Comparison of ENCODE assay signal across 9 cellular contexts in genomic region chr7:159143780-159144755, GRCh38. TPM values are rescaled to one million over a fixed set of nuclear protein-coding genes. Genes with fewer than 3 reads are reported as not detected.
DNase-seq lines count a peak whose midpoint lies in the region; ATAC-seq and TF ChIP-seq lines count a peak whose summit lies in the region.
"Had no signal": no experiment of that assay in that cellular context is flagged by ENCODE, and none has a peak within 500 bp of the region (broad histone marks: within the 10 kb centered on the region; RNA-seq: fewer than 3 reads in every experiment).

No MANE protein-coding gene starts in this region.

- no peak for ATAC-seq in naive thymus-derived CD4-positive, alpha-beta T cell
- no peak for ATAC-seq in upper lobe of right lung

- POLR2A ChIA-PET in naive thymus-derived CD4-positive, alpha-beta T cell (lab: Charles Lee), result no interaction called here

- H3K27ac ChIP-seq in effector memory CD4-positive, alpha-beta T cell (ENCODE audit: insufficient read depth, low read length, poor library complexity, severe bottlenecking), result no peak overlapping the region
- H3K27ac ChIP-seq in naive thymus-derived CD4-positive, alpha-beta T cell (ENCODE audit: low read depth, low read length), result no peak overlapping the region
- no peak overlapping the region for H3K27ac ChIP-seq in upper lobe of right lung

- H3K36me3 ChIP-seq in effector memory CD4-positive, alpha-beta T cell (ENCODE audit: control insufficient read depth, insufficient read depth, low read length), result no peaks in the 10 kb centered on the region
- H3K36me3 ChIP-seq in naive thymus-derived CD4-positive, alpha-beta T cell (ENCODE audit: control insufficient read depth in 2 of 3, insufficient read depth in 3 of 3, low read length in 3 of 3), result no peaks in the 10 kb centered on the region
- H3K36me3 ChIP-seq in upper lobe of right lung, result no peaks in the 10 kb centered on the region

- H3K4me3 ChIP-seq in effector memory CD4-positive, alpha-beta T cell (ENCODE audit: insufficient read depth, low read depth, low read length, poor library complexity, severe bottlenecking), result peak overlapping the region; percentile 40
- H3K4me3 ChIP-seq in naive thymus-derived CD4-positive, alpha-beta T cell (ENCODE audit: low read length), result peak overlapping the region; percentile 43
- peak overlapping the region; percentile 48 for H3K4me3 ChIP-seq in upper lobe of right lung

- TF ChIP-seq CTCF in upper lobe of right lung (IDR thresholded peaks at IDR 0.05), result no peak

- peaks cover 8% of the 10 kb centered on the region for H3K4me1 ChIP-seq in effector memory CD4-positive, alpha-beta T cell (ENCODE audit: control insufficient read depth, insufficient read depth, low read length, poor library complexity, severe bottlenecking)
- H3K4me1 ChIP-seq in naive thymus-derived CD4-positive, alpha-beta T cell (ENCODE audit: control insufficient read depth in 2 of 2, insufficient read depth in 2 of 2, low read length in 2 of 2), result peaks cover 0 to 8% of the 10 kb centered on the region in 2 donors
- H3K4me1 ChIP-seq in upper lobe of right lung, result peaks cover 10% of the 10 kb centered on the region

- H3K9me3 ChIP-seq in effector memory CD4-positive, alpha-beta T cell (ENCODE audit: control insufficient read depth, low read length), result no peaks in the 10 kb centered on the region
- H3K9me3 ChIP-seq in naive thymus-derived CD4-positive, alpha-beta T cell (ENCODE audit: control insufficient read depth in 2 of 3, low read length in 3 of 3), result no peaks in the 10 kb centered on the region
- H3K9me3 ChIP-seq in upper lobe of right lung, result no peaks in the 10 kb centered on the region

- DNase-seq in activated naive CD4-positive, alpha-beta T cell treated with anti-CD3 and anti-CD28 coated beads, Interleukin-2, amount 50 U/mL, for 16 hours, result no peak
- DNase-seq in effector memory CD4-positive, alpha-beta T cell, result no peak
- peak in 1 of 9 donors; percentile 41 for DNase-seq in naive thymus-derived CD4-positive, alpha-beta T cell
- DNase-seq in upper lobe of right lung (no peak), NCI-H2171 treated with DMSO at 0.1 percent for 48 hours (lab: John Stamatoyannopoulos, UW) (no peak), cerebellum (ENCODE audit: low spot score) (no peak)
- DNase-seq in activated CD4-positive, CD25-positive, alpha-beta regulatory T cell (lab: John Stamatoyannopoulos, UW), result no peak
- DNase-seq: DMS153 had no signal

- no peaks in the 10 kb centered on the region for H3K36me3 Mint-ChIP-seq in activated naive CD4-positive, alpha-beta T cell treated with anti-CD3 and anti-CD28 coated beads, Interleukin-2, amount 50 U/mL, for 24 hours
- no peaks in the 10 kb centered on the region for H3K36me3 Mint-ChIP-seq in naive thymus-derived CD4-positive, alpha-beta T cell

- H3K27me3 Mint-ChIP-seq in activated naive CD4-positive, alpha-beta T cell treated with anti-CD3 and anti-CD28 coated beads, Interleukin-2, amount 50 U/mL, for 24 hours, result peaks cover 10% of the 10 kb centered on the region
- H3K27me3 Mint-ChIP-seq in naive thymus-derived CD4-positive, alpha-beta T cell, result peaks cover 25 to 40% (median 32%) of the 10 kb centered on the region in 5 donors

- H3K27ac Mint-ChIP-seq in activated naive CD4-positive, alpha-beta T cell treated with anti-CD3 and anti-CD28 coated beads, Interleukin-2, amount 50 U/mL, for 24 hours, result no peak overlapping the region
- no peak overlapping the region for H3K27ac Mint-ChIP-seq in naive thymus-derived CD4-positive, alpha-beta T cell

- H3K4me3 Mint-ChIP-seq in activated naive CD4-positive, alpha-beta T cell treated with anti-CD3 and anti-CD28 coated beads, Interleukin-2, amount 50 U/mL, for 24 hours, result peak overlapping the region; percentile 56
- peak overlapping the region in 9 of 10 donors; percentile 53 to 79 (median 68) for H3K4me3 Mint-ChIP-seq in naive thymus-derived CD4-positive, alpha-beta T cell

- CTCF ChIA-PET in naive thymus-derived CD4-positive, alpha-beta T cell (lab: Charles Lee), result no interaction called here

- peaks cover 22% of the 10 kb centered on the region for H3K27me3 ChIP-seq in effector memory CD4-positive, alpha-beta T cell (replicated peaks; ENCODE audit: control insufficient read depth, insufficient read depth, low read length, poor library complexity, severe bottlenecking)
- H3K27me3 ChIP-seq in naive thymus-derived CD4-positive, alpha-beta T cell (ENCODE audit: control insufficient read depth in 2 of 2, insufficient read depth in 2 of 2, low read length in 2 of 2), result peaks cover 5 to 11% of the 10 kb centered on the region in 2 donors
- H3K27me3 ChIP-seq in upper lobe of right lung, result peaks cover 45% of the 10 kb centered on the region

- intact Hi-C loops in naive thymus-derived CD4-positive, alpha-beta T cell (cut with micrococcal nuclease), result no loop called here
- intact Hi-C loops in upper lobe of right lung (cut with DNase I), result no loop called here

- H3K9me3 Mint-ChIP-seq in activated naive CD4-positive, alpha-beta T cell treated with anti-CD3 and anti-CD28 coated beads, Interleukin-2, amount 50 U/mL, for 24 hours, result no peaks in the 10 kb centered on the region
- H3K9me3 Mint-ChIP-seq in naive thymus-derived CD4-positive, alpha-beta T cell, result peaks cover 0 to 2% (median 0%) of the 10 kb centered on the region in 11 donors

- H3K4me1 Mint-ChIP-seq in activated naive CD4-positive, alpha-beta T cell treated with anti-CD3 and anti-CD28 coated beads, Interleukin-2, amount 50 U/mL, for 24 hours, result no peaks in the 10 kb centered on the region
- H3K4me1 Mint-ChIP-seq in naive thymus-derived CD4-positive, alpha-beta T cell, result peaks cover 0 to 14% (median 6%) of the 10 kb centered on the region in 7 donors

RNA-seq across cellular contexts. Expression of gene VIPR2, which starts 0.6 kb away (rescaled TPM):
- total RNA-seq in naive thymus-derived CD4-positive, alpha-beta T cell, result 1 to 10 TPM in 1 of 5 experiments, under 1 TPM in 2, not detected in 2; 0.27 to 1.3 (median 0.98) TPM
- not detected for polyA plus RNA-seq in naive thymus-derived CD4-positive, alpha-beta T cell
- 4.5 TPM for total RNA-seq in upper lobe of right lung
- 7.3 TPM for total RNA-seq in cerebellum
